ENCODE assay signal across 9 cellular contexts in the genomic region with DNA sequence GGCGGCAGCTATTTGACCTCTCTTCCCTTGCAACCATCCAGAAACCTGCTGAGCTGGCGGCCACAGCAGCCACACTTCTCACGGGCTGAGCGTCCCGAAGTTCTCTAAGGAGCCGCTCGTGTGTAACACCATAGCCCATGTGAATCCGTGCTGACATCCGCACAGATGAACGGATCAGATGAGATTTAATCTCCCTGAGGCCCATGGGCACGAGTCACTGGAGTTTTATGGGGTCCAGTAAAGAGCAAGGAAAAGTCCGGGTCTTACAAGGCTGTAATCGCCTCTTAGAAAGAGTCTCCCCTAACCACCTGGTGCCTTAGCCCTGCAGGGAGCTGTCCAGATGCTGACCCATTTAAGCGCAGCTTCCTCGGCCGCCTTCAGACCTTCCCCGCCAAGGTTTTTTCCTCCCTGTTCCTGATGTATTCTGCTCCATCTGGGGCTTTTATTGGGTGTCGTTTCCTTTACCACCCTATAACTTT. TPM values are rescaled to one million over a fixed set of nuclear protein-coding genes. Genes with fewer than 3 reads are reported as not detected.
DNase-seq lines count a peak whose midpoint lies in the region; ATAC-seq and TF ChIP-seq lines count a peak whose summit lies in the region.
"Had no signal": no experiment of that assay in that cellular context is flagged by ENCODE, and none has a peak within 500 bp of the region (broad histone marks: within the 10 kb centered on the region; RNA-seq: fewer than 3 reads in every experiment).

No MANE protein-coding gene starts in this region.

- no peaks in the 10 kb centered on the region for H3K9me3 Mint-ChIP-seq in mesothelial cell of epicardium

- no peak overlapping the region for H3K27ac Mint-ChIP-seq in mesothelial cell of epicardium

- no peaks in the 10 kb centered on the region for H3K36me3 Mint-ChIP-seq in mesothelial cell of epicardium

- DNase-seq in GM13976 (ENCODE audit: low spot score) (peak; percentile 61), NCI-H460 (ENCODE audit: extremely low read depth, low read depth) (peak; percentile 41), dermis microvascular lymphatic vessel endothelial cell (ENCODE audit: low read depth in 2 of 2) (peak; percentile 25 to 71), mesothelial cell of epicardium (ENCODE audit: low spot score in 2 of 2, unreplicated experiment in 2 of 2) (peak; percentile 58 to 78), putamen (ENCODE audit: low spot score) (no peak)

- in situ Hi-C loops in GM13976 (cut with MboI; ENCODE audit: low sequenced_read_pairs, unreplicated experiment) = no loop called here

- no peak for ATAC-seq in HG03378 (IDR thresholded peaks at IDR 0.05; ENCODE audit: unreplicated experiment)
- no peak for ATAC-seq in HG02798 (IDR thresholded peaks at IDR 0.05; ENCODE audit: poor library complexity, unreplicated experiment)
- ATAC-seq in GM18858 (IDR thresholded peaks at IDR 0.05; ENCODE audit: unreplicated experiment) = no peak

- TF ChIP-seq CTCF in GM13976 (IDR thresholded peaks at IDR 0.05; ENCODE audit: borderline replicate concordance, control extremely low read depth, extremely low read depth, insufficient read depth, missing control alignments) (no peak), mesothelial cell of epicardium (IDR thresholded peaks at IDR 0.05; ENCODE audit: unreplicated experiment) (no peak)

- no peak overlapping the region for H3K4me3 Mint-ChIP-seq in mesothelial cell of epicardium

- H3K4me1 Mint-ChIP-seq in mesothelial cell of epicardium = no peaks in the 10 kb centered on the region

- peaks cover 68% of the 10 kb centered on the region for H3K27me3 Mint-ChIP-seq in mesothelial cell of epicardium (ENCODE audit: low read depth)

RNA-seq across cellular contexts. Expression of a gene that starts 5.5 kb away (rescaled TPM):
- total RNA-seq in NCI-H460 (2014; rRNA removed; shearing (Covaris generic)) = not detected in 2 replicates
- not detected in 2 replicates for polyA plus RNA-seq in NCI-H460 (2014; cell fraction: nucleus; rRNA removed)
- total RNA-seq in dermis microvascular lymphatic vessel endothelial cell (not detected in 2 replicates), mesothelial cell of epicardium (not detected in 3 replicates)
- total RNA-seq: lower leg skin had no signal
